2 cellular contexts compared by ENCODE assay signal in genomic region chr2:42929577-42929984, GRCh38.
TF ChIP-seq lines count a peak whose summit lies in the region.

No MANE protein-coding gene starts in this region.

TF ChIP-seq in K562, 482 proteins besides CTCF, POLR2A, EP300 and RAD21:
- TF ChIP-seq NELFE (IDR thresholded peaks at IDR 0.05; ENCODE audit: insufficient read depth, insufficient read length) (no peak), WHSC1 (IDR thresholded peaks at IDR 0.05; ENCODE audit: low read length) (peak; percentile 44), ZNF740 (CRISPR knock-in tag; IDR thresholded peaks at IDR 0.05) (no peak), ZNF740 (tag; IDR thresholded peaks at IDR 0.05) (0 out of 4 replicates have a peak, but pooled peaks of 1 of the 2 experiments have one; percentile 21), L3MBTL2 (IDR thresholded peaks at IDR 0.05) (0 out of 2 replicates have a peak, but pooled peaks have one; percentile 7), ZC3H8 (IDR thresholded peaks at IDR 0.05) (no peak), MCM5 (IDR thresholded peaks at IDR 0.05; ENCODE audit: low read depth) (no peak), NCOR1 (IDR thresholded peaks at IDR 0.05) (no peak), ZKSCAN3 (CRISPR knock-in tag; IDR thresholded peaks at IDR 0.05) (no peak), U2AF2 (optimal IDR thresholded peaks at IDR 0.05; ENCODE audit: low read depth, low read length) (no peak), TBL1XR1 (IDR thresholded peaks at IDR 0.05; ENCODE audit: low read length in 2 of 2) (no peak), ZNF395 (CRISPR knock-in tag; IDR thresholded peaks at IDR 0.05) (peak; percentile 62; the same call in 1 of the 2 replicates), NCOA6 (IDR thresholded peaks at IDR 0.05) (no peak), MEF2A (IDR thresholded peaks at IDR 0.05; ENCODE audit: control insufficient read depth, low read depth, low read length) (no peak), E2F4 (CRISPR knock-in tag; IDR thresholded peaks at IDR 0.05; ENCODE audit: low read depth) (no peak), BDP1 (IDR thresholded peaks at IDR 0.05; ENCODE audit: insufficient read depth, insufficient read length) (no peak), AFF1 (IDR thresholded peaks at IDR 0.05; ENCODE audit: low read depth in 1 of 2, partially characterized antibody in 2 of 2) (no peak), JUNB (CRISPR knock-in tag; conservative IDR thresholded peaks at IDR 0.05) (no peak), SAFB2 (IDR thresholded peaks at IDR 0.05; ENCODE audit: borderline replicate concordance, low read depth, low read length, severe bottlenecking) (no peak), PKNOX1 (IDR thresholded peaks at IDR 0.05) (peak; percentile 42; the same call in 1 of the 2 replicates), HNRNPH1 (optimal IDR thresholded peaks at IDR 0.05; ENCODE audit: low read depth, low read length) (no peak), ZFP36 (IDR thresholded peaks at IDR 0.05; ENCODE audit: low read depth, low read length, partially characterized antibody) (no peak), THRAP3 (IDR thresholded peaks at IDR 0.05; ENCODE audit: borderline replicate concordance) (no peak), GTF2F1 (IDR thresholded peaks at IDR 0.05; ENCODE audit: low read depth, low read length) (no peak)
TF ChIP-seq in K562: peak in this region for 5.

TF ChIP-seq in HepG2, 621 proteins besides CTCF, POLR2A, EP300 and RAD21 (continues in another document):
- TF ChIP-seq KAT7 (CRISPR knock-in tag; IDR thresholded peaks at IDR 0.05; ENCODE audit: borderline replicate concordance) (0 out of 2 replicates have a peak, but pooled peaks have one; percentile 73), ZNF407 (CRISPR knock-in tag; IDR thresholded peaks at IDR 0.05; ENCODE audit: not compliant biosample characterization) (peak; percentile 47), ZNF570 (CRISPR knock-in tag; IDR thresholded peaks at IDR 0.05; ENCODE audit: borderline replicate concordance) (no peak), MAX (IDR thresholded peaks at IDR 0.05) (no peak), SOX6 (IDR thresholded peaks at IDR 0.05) (no peak), SOX6 (CRISPR knock-in tag; IDR thresholded peaks at IDR 0.05) (no peak; the same call in 1 of the 2 replicates), U2AF2 (IDR thresholded peaks at IDR 0.05; ENCODE audit: low read depth, low read length) (no peak), ZNF280D (CRISPR knock-in tag; IDR thresholded peaks at IDR 0.05) (peak; percentile 4; the same call in 1 of the 2 replicates), RAD51 (IDR thresholded peaks at IDR 0.05; ENCODE audit: borderline replicate concordance) (no peak), ZNF30 (CRISPR knock-in tag; IDR thresholded peaks at IDR 0.05) (0 out of 2 replicates have a peak, but pooled peaks have one; percentile 31), TBX2 (CRISPR knock-in tag; IDR thresholded peaks at IDR 0.05; ENCODE audit: borderline replicate concordance) (0 out of 2 replicates have a peak, but pooled peaks have one; percentile 41), ZNF879 (CRISPR knock-in tag; IDR thresholded peaks at IDR 0.05) (no peak), ZSCAN30 (CRISPR knock-in tag; IDR thresholded peaks at IDR 0.05) (0 out of 2 replicates have a peak, but pooled peaks have one; percentile 43), PATZ1 (CRISPR knock-in tag; IDR thresholded peaks at IDR 0.05) (peak; percentile 70), ZNF562 (CRISPR knock-in tag; IDR thresholded peaks at IDR 0.05; ENCODE audit: borderline replicate concordance) (no peak), ZNF101 (CRISPR knock-in tag; IDR thresholded peaks at IDR 0.05; ENCODE audit: borderline replicate concordance, low read depth) (no peak), ZFP36L2 (CRISPR knock-in tag; IDR thresholded peaks at IDR 0.05) (no peak), FOXO4 (CRISPR knock-in tag; conservative IDR thresholded peaks at IDR 0.05) (peak; percentile 96; the same call in 1 of the 2 replicates), ZNF703 (CRISPR knock-in tag; IDR thresholded peaks at IDR 0.05; ENCODE audit: borderline replicate concordance) (no peak), NAIF1 (CRISPR knock-in tag; IDR thresholded peaks at IDR 0.05; ENCODE audit: borderline replicate concordance) (0 out of 2 replicates have a peak, but pooled peaks have one; percentile 59), ZNF569 (CRISPR knock-in tag; IDR thresholded peaks at IDR 0.05; ENCODE audit: borderline replicate concordance) (no peak), ZNF230 (CRISPR knock-in tag; IDR thresholded peaks at IDR 0.05) (no peak), DMTF1 (CRISPR knock-in tag; IDR thresholded peaks at IDR 0.05) (no peak), THAP9 (CRISPR knock-in tag; IDR thresholded peaks at IDR 0.05; ENCODE audit: borderline replicate concordance) (peak; percentile 88; the same call in 1 of the 2 replicates), ZFX (CRISPR knock-in tag; IDR thresholded peaks at IDR 0.05; ENCODE audit: low read depth) (peak; percentile 53), ZNF224 (CRISPR knock-in tag; IDR thresholded peaks at IDR 0.05) (peak; percentile 21; the same call in 1 of the 2 replicates)
